In the genomic region with DNA sequence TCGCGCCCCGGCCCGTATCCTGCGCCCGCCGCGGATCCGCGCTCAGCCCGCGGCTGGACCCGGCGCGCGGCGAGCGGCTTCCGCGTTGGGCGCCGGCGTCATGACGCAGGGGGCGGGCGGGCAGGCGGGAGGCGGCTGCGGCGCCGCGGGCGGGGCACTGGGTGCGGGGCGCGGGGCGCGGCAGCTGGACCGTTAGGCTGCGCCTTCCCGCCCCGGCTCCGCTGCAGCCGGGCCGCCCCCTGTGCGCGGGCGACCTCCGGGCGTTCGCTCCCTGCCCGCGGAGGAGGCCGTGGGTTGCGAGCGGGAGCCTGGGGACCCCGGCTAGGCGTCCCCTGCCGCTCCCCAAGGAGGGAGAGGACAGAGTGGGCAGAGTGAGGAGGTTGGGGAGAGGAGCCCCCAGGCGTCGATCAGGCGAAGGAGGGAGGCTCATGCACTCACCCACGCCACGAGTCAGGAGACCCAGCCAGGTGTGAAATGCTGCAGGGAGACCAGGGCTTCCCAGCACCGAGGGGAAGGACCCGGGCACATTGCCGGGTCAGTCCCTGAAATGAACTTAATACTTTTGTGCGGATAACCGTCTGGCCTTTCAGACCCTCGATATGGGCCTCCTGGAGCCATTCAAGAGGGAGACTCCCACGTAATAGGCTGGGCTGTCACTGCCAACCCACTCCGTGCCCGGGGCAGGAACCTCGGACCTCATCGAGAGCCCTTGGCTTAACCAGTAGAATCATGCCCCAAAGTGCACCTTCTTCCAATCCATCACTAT, we compare ENCODE assay signal across 8 cellular contexts. TPM values are rescaled to one million over a fixed set of nuclear protein-coding genes. Genes with fewer than 3 reads are reported as not detected.
A peak's percentile ranks its signal among the peaks of the same experiment; 100 is the strongest.
DNase-seq lines count a peak whose midpoint lies in the region; ATAC-seq, FAIRE-seq and TF ChIP-seq lines count a peak whose summit lies in the region.

A gene (minus strand): TSS at position 55 of the 766 bp plus-strand sequence. CDS start 252 bp downstream, outside the sequence.

- no TSS peak for BruUV-seq in HepG2 (replicated peaks; lab: Mats Ljungman, UMichigan)

- no peak for TF ChIP-seq CTCF in HepG2 (CRISPR knock-in tag; IDR thresholded peaks at IDR 0.05)

- no peaks in the 10 kb centered on the region for H3K9me3 ChIP-seq in HepG2 (ENCODE audit: low read length)

- FAIRE-seq in HepG2 (lab: Jason Lieb, UNC) = no peak

- peak within 1 kb of the TSS; percentile 85 to 98 (median 87) for H3K4me3 ChIP-seq in HepG2 (replicated peaks in 1 of 3; ENCODE audit: insufficient read depth in 1 of 3, low read depth in 2 of 3, low read length in 3 of 3)

- DNase-seq in NCI-H345 (lab: John Stamatoyannopoulos, UW) (peak; percentile 59), NCI-H345 treated with DMSO at 0.1 percent for 48 hours (lab: John Stamatoyannopoulos, UW; ENCODE audit: unreplicated experiment) (no peak), NCI-H146 treated with DMSO at 0.1 percent for 48 hours (lab: John Stamatoyannopoulos, UW; ENCODE audit: unreplicated experiment) (peak; percentile 43), dermis blood vessel endothelial cell (peak; percentile 82), HepG2 (ENCODE audit: low spot score) (peak; percentile 25)
- DNase-seq in activated CD4-positive, alpha-beta T cell treated with anti-CD3 and anti-CD28 coated beads, Interleukin-2, amount 50 U/mL, for 1 hour = peak; percentile 73
- DNase-seq in stimulated activated CD4-positive, alpha-beta T cell treated with anti-CD3 and anti-CD28 coated beads, Interleukin-2, amount 100 ng/mL, for 4 hours (ENCODE audit: low read depth) = peak; percentile 61

- peaks cover 37% of the 10 kb centered on the region for H3K79me2 ChIP-seq in HepG2 (ENCODE audit: insufficient read depth, low read length)

- CTCF ChIA-PET in HepG2 (lab: Yijun Ruan, JAX; ENCODE audit: low intra/inter-chr PET ratio, low total read pairs) = no interaction called here

- TF ChIP-seq POLR2A in HepG2 (IDR thresholded peaks at IDR 0.05; ENCODE audit: insufficient read depth in 1 of 2, low read depth in 2 of 2, low read length in 2 of 2) = 0 out of 4 replicates have a peak, but pooled peaks of 1 of the 2 experiments have one; percentile 51

- POLR2A ChIA-PET in HepG2 (lab: Yijun Ruan, JAX) = no interaction called here

- ATAC-seq in HG02678 (IDR thresholded peaks at IDR 0.05; ENCODE audit: unreplicated experiment) = peak; percentile 80
- peak; percentile 86 for ATAC-seq in HepG2

- peaks cover 1 to 3% of the 10 kb centered on the region in 2 experiments; a peak in 3 of 5 replicates for H3K27me3 ChIP-seq in HepG2 (ENCODE audit: control insufficient read depth in 1 of 2, insufficient read depth in 2 of 2, low read length in 2 of 2)

- 46% methylated on average over 7 of the region's 75 CpGs for WGBS in HepG2 (ENCODE audit: low lambda C conversion rate)

- H4K20me1 ChIP-seq in HepG2 (ENCODE audit: insufficient read depth, low read length) = no peaks in the 10 kb centered on the region; the same call in 1 of the 2 replicates

- no peaks in the 10 kb centered on the region for H3K36me3 ChIP-seq in HepG2 (replicated peaks in 1 of 2; ENCODE audit: control insufficient read depth in 1 of 2, insufficient read depth in 2 of 2, low read length in 2 of 2)

- H3K27ac ChIP-seq in HepG2 (ENCODE audit: extremely low read length, insufficient read depth, low read length) = peak within 1 kb of the TSS; percentile 54

- peak within 1 kb of the TSS; percentile 94 for H3K4me2 ChIP-seq in HepG2 (ENCODE audit: low read depth, low read length)

- intact Hi-C loops in HepG2 (cut with micrococcal nuclease; ENCODE audit: unreplicated experiment) = loop anchor here (10.0 kb wide), 1 partner anchor 50 kb away; no protein-coding TSS in a partner anchor

- in situ Hi-C loops in HepG2 (cut with HindIII; ENCODE audit: extremely low pct_ligation_motif_present, low pct_unique_long_range_greater_than_20kb) = loop anchor here (10.0 to 25.0 kb wide), 2 partner anchors 110 to 402 kb away; a partner anchor contains a TSS

- H2AFZ ChIP-seq in HepG2 (ENCODE audit: low read length) = no peak within 1 kb of the TSS

- H3K9ac ChIP-seq in HepG2 (ENCODE audit: insufficient read depth, low read depth, low read length) = peak within 1 kb of the TSS; percentile 77

- H3K4me1 ChIP-seq in HepG2 (ENCODE audit: insufficient read depth, low read length) = peaks cover 41% of the 10 kb centered on the region

- TF ChIP-seq RAD21 in HepG2 (CRISPR knock-in tag; IDR thresholded peaks at IDR 0.05) = 0 out of 2 replicates have a peak, but pooled peaks have one; percentile 17

- TF ChIP-seq EP300 in HepG2 (IDR thresholded peaks at IDR 0.05; ENCODE audit: low read depth in 2 of 2, low read length in 2 of 2) (no peak), HepG2 (CRISPR knock-in tag; IDR thresholded peaks at IDR 0.05; ENCODE audit: borderline replicate concordance) (no peak)

TF ChIP-seq in HepG2, 621 proteins besides CTCF, POLR2A, EP300 and RAD21 (continues in another document):
- TF ChIP-seq, protein P1, sequence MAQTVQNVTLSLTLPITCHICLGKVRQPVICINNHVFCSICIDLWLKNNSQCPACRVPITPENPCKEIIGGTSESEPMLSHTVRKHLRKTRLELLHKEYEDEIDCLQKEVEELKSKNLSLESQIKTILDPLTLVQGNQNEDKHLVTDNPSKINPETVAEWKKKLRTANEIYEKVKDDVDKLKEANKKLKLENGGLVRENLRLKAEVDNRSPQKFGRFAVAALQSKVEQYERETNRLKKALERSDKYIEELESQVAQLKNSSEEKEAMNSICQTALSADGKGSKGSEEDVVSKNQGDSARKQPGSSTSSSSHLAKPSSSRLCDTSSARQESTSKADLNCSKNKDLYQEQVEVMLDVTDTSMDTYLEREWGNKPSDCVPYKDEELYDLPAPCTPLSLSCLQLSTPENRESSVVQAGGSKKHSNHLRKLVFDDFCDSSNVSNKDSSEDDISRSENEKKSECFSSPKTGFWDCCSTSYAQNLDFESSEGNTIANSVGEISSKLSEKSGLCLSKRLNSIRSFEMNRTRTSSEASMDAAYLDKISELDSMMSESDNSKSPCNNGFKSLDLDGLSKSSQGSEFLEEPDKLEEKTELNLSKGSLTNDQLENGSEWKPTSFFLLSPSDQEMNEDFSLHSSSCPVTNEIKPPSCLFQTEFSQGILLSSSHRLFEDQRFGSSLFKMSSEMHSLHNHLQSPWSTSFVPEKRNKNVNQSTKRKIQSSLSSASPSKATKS (CRISPR knock-in tag; IDR thresholded peaks at IDR 0.05) = no peak
- TF ChIP-seq HES4 (CRISPR knock-in tag; IDR thresholded peaks at IDR 0.05; ENCODE audit: borderline replicate concordance) = peak; percentile 37; the same call in 1 of the 2 replicates
- TF ChIP-seq, protein P2, sequence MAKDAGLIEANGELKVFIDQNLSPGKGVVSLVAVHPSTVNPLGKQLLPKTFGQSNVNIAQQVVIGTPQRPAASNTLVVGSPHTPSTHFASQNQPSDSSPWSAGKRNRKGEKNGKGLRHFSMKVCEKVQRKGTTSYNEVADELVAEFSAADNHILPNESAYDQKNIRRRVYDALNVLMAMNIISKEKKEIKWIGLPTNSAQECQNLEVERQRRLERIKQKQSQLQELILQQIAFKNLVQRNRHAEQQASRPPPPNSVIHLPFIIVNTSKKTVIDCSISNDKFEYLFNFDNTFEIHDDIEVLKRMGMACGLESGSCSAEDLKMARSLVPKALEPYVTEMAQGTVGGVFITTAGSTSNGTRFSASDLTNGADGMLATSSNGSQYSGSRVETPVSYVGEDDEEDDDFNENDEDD (CRISPR knock-in tag; IDR thresholded peaks at IDR 0.05; ENCODE audit: borderline replicate concordance) = peak; percentile 37; the same call in 1 of the 2 replicates
- TF ChIP-seq, protein P3, sequence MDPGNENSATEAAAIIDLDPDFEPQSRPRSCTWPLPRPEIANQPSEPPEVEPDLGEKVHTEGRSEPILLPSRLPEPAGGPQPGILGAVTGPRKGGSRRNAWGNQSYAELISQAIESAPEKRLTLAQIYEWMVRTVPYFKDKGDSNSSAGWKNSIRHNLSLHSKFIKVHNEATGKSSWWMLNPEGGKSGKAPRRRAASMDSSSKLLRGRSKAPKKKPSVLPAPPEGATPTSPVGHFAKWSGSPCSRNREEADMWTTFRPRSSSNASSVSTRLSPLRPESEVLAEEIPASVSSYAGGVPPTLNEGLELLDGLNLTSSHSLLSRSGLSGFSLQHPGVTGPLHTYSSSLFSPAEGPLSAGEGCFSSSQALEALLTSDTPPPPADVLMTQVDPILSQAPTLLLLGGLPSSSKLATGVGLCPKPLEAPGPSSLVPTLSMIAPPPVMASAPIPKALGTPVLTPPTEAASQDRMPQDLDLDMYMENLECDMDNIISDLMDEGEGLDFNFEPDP (CRISPR knock-in tag; conservative IDR thresholded peaks at IDR 0.05) = 0 out of 2 replicates have a peak, but pooled peaks have one; percentile 46
- TF ChIP-seq DPF2 (CRISPR knock-in tag; IDR thresholded peaks at IDR 0.05; ENCODE audit: borderline replicate concordance, low read depth) = no peak
- TF ChIP-seq WIZ (CRISPR knock-in tag; IDR thresholded peaks at IDR 0.05) = 0 out of 2 replicates have a peak, but pooled peaks have one; percentile 30

RNA-seq across cellular contexts. Expression of the gene that starts here (rescaled TPM):
- total RNA-seq in dermis blood vessel endothelial cell (40.1 and 44.2 TPM in 2 replicates), HepG2 (2016; rRNA removed; fragmentation: Illumina TruSeq; extraction: Trizol) (22.6 and 25.7 TPM in 2 replicates)
- 6.1 and 10.2 TPM in 2 replicates for total RNA-seq in HepG2 (2016; cell fraction: cytosol; rRNA removed; fragmentation: Illumina TruSeq; extraction: Trizol; ENCODE audit: low read depth)
- 20.3 and 22.2 TPM in 2 replicates for total RNA-seq in HepG2 (2016; cell fraction: insoluble cytoplasmic fraction; rRNA removed; fragmentation: Illumina TruSeq; extraction: Trizol)
- total RNA-seq in HepG2 (2016; cell fraction: membrane; rRNA removed; fragmentation: Illumina TruSeq; extraction: Trizol) = 24.0 and 27.4 TPM in 2 replicates
- 11.6 and 11.8 TPM in 2 replicates for total RNA-seq in HepG2 (2016; cell fraction: nucleus; rRNA removed; fragmentation: Illumina TruSeq; extraction: Trizol)
- polyA plus RNA-seq in HepG2 (2011; rRNA removed) = 7.1 and 9.1 TPM in 2 replicates
- polyA plus RNA-seq in HepG2 (2011; cell fraction: cytosol; rRNA removed) = 5.3 and 6.6 TPM in 2 replicates
- polyA plus RNA-seq in HepG2 (2011; cell fraction: nucleus; rRNA removed) = 2.9 and 4.2 TPM in 2 replicates
- 5.0 and 6.5 TPM in 2 replicates for polyA plus RNA-seq in HepG2 (2012)
- polyA plus RNA-seq in HepG2 (2016; cell fraction: cytosol; fragmentation: Illumina TruSeq; extraction: Trizol; ENCODE audit: low read depth) = 5.4 and 7.9 TPM in 2 replicates
- polyA plus RNA-seq in HepG2 (2016; cell fraction: insoluble cytoplasmic fraction; fragmentation: Illumina TruSeq; extraction: Trizol; ENCODE audit: low read depth) = 25.0 and 34.3 TPM in 2 replicates
- polyA plus RNA-seq in HepG2 (2016; cell fraction: membrane; fragmentation: Illumina TruSeq; extraction: Trizol; ENCODE audit: low read depth) = 18.1 and 20.5 TPM in 2 replicates
- 13.7 and 14.2 TPM in 2 replicates for polyA plus RNA-seq in HepG2 (2016; cell fraction: nucleus; fragmentation: Illumina TruSeq; extraction: Trizol; ENCODE audit: insufficient read depth, low read depth)
- 6.7 and 9.6 TPM in 2 replicates for polyA minus RNA-seq in HepG2 (2011; rRNA and poly(A)+ RNA removed; ENCODE audit: low replicate concordance)
- 11.4 and 13.8 TPM in 2 replicates for polyA minus RNA-seq in HepG2 (2011; cell fraction: cytosol; rRNA and poly(A)+ RNA removed)
- 19.6 and 21.5 TPM in 2 replicates for polyA minus RNA-seq in HepG2 (2011; cell fraction: nucleus; rRNA and poly(A)+ RNA removed)
